In genomic region chr9:33721674-33722358, GRCh38 we compare ENCODE assay signal across 8 cellular contexts.
A peak's percentile ranks its signal among the peaks of the same experiment; 100 is the strongest.
DNase-seq lines count a peak whose midpoint lies in the region; ATAC-seq and TF ChIP-seq lines count a peak whose summit lies in the region.

No MANE protein-coding gene starts in this region.

- DNase-seq in Daoy (ENCODE audit: low read depth): peak; percentile 89
- DNase-seq in HCT116 (ENCODE audit: low read depth, low spot score): peak; percentile 81
- DNase-seq in NCI-H1417 (lab: John Stamatoyannopoulos, UW): peak; percentile 75 to 86 (median 82)
- peak; percentile 60 to 89 (median 83) for DNase-seq in T-cell
- DNase-seq in activated naive CD8-positive, alpha-beta T cell treated with anti-CD3 and anti-CD28 coated beads, Interleukin-2, amount 50 U/mL, for 24 hours: peak; percentile 91
- peak; percentile 83 for DNase-seq in left ventricle myocardium inferior
- DNase-seq in retina: peak; percentile 92
- DNase-seq in cortex of kidney (lab: John Stamatoyannopoulos, UW): no peak

- H3K4me1 Mint-ChIP-seq in T-cell: peaks cover 0 to 9% (median 3%) of the 10 kb centered on the region in 3 donors
- H3K4me1 Mint-ChIP-seq in activated naive CD8-positive, alpha-beta T cell treated with anti-CD3 and anti-CD28 coated beads, Interleukin-2, amount 50 U/mL, for 24 hours: no peaks in the 10 kb centered on the region

- POLR2A ChIA-PET in HCT116 (lab: Charles Lee) (interaction anchor here (1.5 kb wide), 1 partner anchor 98 kb away, joined by 6 read pairs; no protein-coding TSS in a partner anchor), T-cell (lab: Charles Lee) (no interaction called here)

- H3K4me2 ChIP-seq in HCT116 (ENCODE audit: low read length): 0 out of 2 replicates have a peak overlapping the region, but pooled peaks have one; percentile 17

- no peaks in the 10 kb centered on the region for H3K36me3 ChIP-seq in HCT116 (ENCODE audit: control insufficient read depth in 1 of 2, insufficient read depth in 2 of 2, low read length in 2 of 2)
- H3K36me3 ChIP-seq in left ventricle myocardium inferior: no peaks in the 10 kb centered on the region

- H3K27ac ChIP-seq in HCT116 (ENCODE audit: low read depth, low read length) (no peak overlapping the region), left ventricle myocardium inferior (replicated peaks) (no peak overlapping the region)

- H3K27ac Mint-ChIP-seq in T-cell: no peak overlapping the region
- no peak overlapping the region for H3K27ac Mint-ChIP-seq in activated naive CD8-positive, alpha-beta T cell treated with anti-CD3 and anti-CD28 coated beads, Interleukin-2, amount 50 U/mL, for 24 hours

- no peak overlapping the region for H3K9ac ChIP-seq in HCT116 (ENCODE audit: low read length)

- peak; percentile 100 for TF ChIP-seq RAD21 in HCT116 (IDR thresholded peaks at IDR 0.05; ENCODE audit: low read depth)

- H3K9me2 ChIP-seq in HCT116 (ENCODE audit: insufficient read depth): no peaks in the 10 kb centered on the region

- H3K79me2 ChIP-seq in HCT116 (ENCODE audit: insufficient read depth, low read length): no peaks in the 10 kb centered on the region

- intact Hi-C loops in HCT116 (cut with micrococcal nuclease): loop anchor here (1.0 to 5.0 kb wide), 4 partner anchors 98 to 493 kb away; partner anchors contain the start of gene AQP7
- intact Hi-C loops in left ventricle myocardium inferior (cut with micrococcal nuclease): loop anchor here (5.0 kb wide), 1 partner anchor 100 kb away; no protein-coding TSS in a partner anchor

- peaks cover 15 to 16% of the 10 kb centered on the region in 2 donors for H3K27me3 Mint-ChIP-seq in T-cell
- peaks cover 4% of the 10 kb centered on the region for H3K27me3 Mint-ChIP-seq in activated naive CD8-positive, alpha-beta T cell treated with anti-CD3 and anti-CD28 coated beads, Interleukin-2, amount 50 U/mL, for 24 hours

- RAD21 ChIA-PET in HCT116 (lab: Charles Lee; ENCODE audit: low non-redundant PET in 1 of 2, low total read pairs in 2 of 2, uncharacterized antibody in 2 of 2, unreplicated experiment in 2 of 2): interaction anchor here (0.6 to 2.9 kb wide), 4 partner anchors 92 to 404 kb away, joined by 3 to 27 read pairs (median 16); no protein-coding TSS in a partner anchor

- peak; percentile 95 to 100 (median 98) for TF ChIP-seq CTCF in HCT116 (IDR thresholded peaks at IDR 0.05 in 2 of 3, conservative IDR thresholded peaks at IDR 0.05 in 1 of 3; ENCODE audit: borderline replicate concordance in 1 of 3, insufficient read depth in 1 of 3, low read depth in 2 of 3, low read length in 2 of 3)
- TF ChIP-seq CTCF in left ventricle myocardium inferior (IDR thresholded peaks at IDR 0.05; ENCODE audit: borderline replicate concordance): peak; percentile 100

- no peaks in the 10 kb centered on the region for H3K36me3 Mint-ChIP-seq in T-cell
- H3K36me3 Mint-ChIP-seq in activated naive CD8-positive, alpha-beta T cell treated with anti-CD3 and anti-CD28 coated beads, Interleukin-2, amount 50 U/mL, for 24 hours (ENCODE audit: low read depth): no peaks in the 10 kb centered on the region

- no peaks in the 10 kb centered on the region for H4K20me1 ChIP-seq in HCT116 (ENCODE audit: insufficient read depth)

- peak overlapping the region; percentile 24 for H2AFZ ChIP-seq in HCT116 (ENCODE audit: low read depth, low read length, poor library complexity, severe bottlenecking)

- H3K4me1 ChIP-seq in HCT116 (ENCODE audit: control insufficient read depth in 1 of 2, insufficient read depth in 2 of 2, low read length in 2 of 2): peaks cover 0 to 5% of the 10 kb centered on the region in 2 experiments; a peak in 2 of 4 replicates
- H3K4me1 ChIP-seq in left ventricle myocardium inferior: peaks cover 3% of the 10 kb centered on the region

- H3K27me3 ChIP-seq in HCT116 (ENCODE audit: insufficient read depth, low read length): 0 out of 2 replicates have a peak, but pooled peaks cover 3% of the 10 kb centered on the region
- peaks cover 29% of the 10 kb centered on the region for H3K27me3 ChIP-seq in left ventricle myocardium inferior (ENCODE audit: low read depth)

- TF ChIP-seq POLR2A in HCT116 (IDR thresholded peaks at IDR 0.05; ENCODE audit: borderline replicate concordance, extremely low read depth, insufficient read depth, insufficient read length): no peak

- H3K9me3 Mint-ChIP-seq in T-cell: peaks cover 0 to 4% (median 0%) of the 10 kb centered on the region in 3 donors
- H3K9me3 Mint-ChIP-seq in activated naive CD8-positive, alpha-beta T cell treated with anti-CD3 and anti-CD28 coated beads, Interleukin-2, amount 50 U/mL, for 24 hours: no peaks in the 10 kb centered on the region

- CTCF ChIA-PET in HCT116 (lab: Charles Lee): interaction anchor here (0.8 to 8.4 kb wide), 9 partner anchors 16 to 346 kb away, joined by 3 to 190 read pairs (median 5); partner anchors contain the start of gene NOL6
- CTCF ChIA-PET in T-cell (lab: Charles Lee): interaction anchor here (0.6 to 5.4 kb wide), 8 partner anchors 94 to 500 kb away, joined by 3 to 84 read pairs (median 4); no protein-coding TSS in a partner anchor

- H3K9me3 ChIP-seq in HCT116 (ENCODE audit: control insufficient read depth in 1 of 2, insufficient read depth in 1 of 2, low read depth in 1 of 2, low read length in 2 of 2) (no peaks in the 10 kb centered on the region), left ventricle myocardium inferior (replicated peaks) (peaks cover 6% of the 10 kb centered on the region)

- ATAC-seq in HCT116 (peak; percentile 85), T-cell (replicated peaks in 1 of 4) (peak; percentile 71 to 82 (median 81))
- ATAC-seq in activated naive CD8-positive, alpha-beta T cell treated with anti-CD3 and anti-CD28 coated beads, Interleukin-2, amount 50 U/mL, for 24 hours: peak; percentile 75

- BruUV-seq in HCT116 (replicated peaks; lab: Mats Ljungman, UMichigan): no TSS peak

- H3K4me3 ChIP-seq in HCT116 (replicated peaks in 1 of 2; ENCODE audit: low read depth in 1 of 2, low read length in 2 of 2) (no peak overlapping the region), left ventricle myocardium inferior (no peak overlapping the region)

- H3K4me3 Mint-ChIP-seq in T-cell: no peak overlapping the region
- no peak overlapping the region for H3K4me3 Mint-ChIP-seq in activated naive CD8-positive, alpha-beta T cell treated with anti-CD3 and anti-CD28 coated beads, Interleukin-2, amount 50 U/mL, for 24 hours

TF ChIP-seq in HCT116, 20 proteins besides CTCF, POLR2A, EP300 and RAD21:
- TF ChIP-seq, protein P1, sequence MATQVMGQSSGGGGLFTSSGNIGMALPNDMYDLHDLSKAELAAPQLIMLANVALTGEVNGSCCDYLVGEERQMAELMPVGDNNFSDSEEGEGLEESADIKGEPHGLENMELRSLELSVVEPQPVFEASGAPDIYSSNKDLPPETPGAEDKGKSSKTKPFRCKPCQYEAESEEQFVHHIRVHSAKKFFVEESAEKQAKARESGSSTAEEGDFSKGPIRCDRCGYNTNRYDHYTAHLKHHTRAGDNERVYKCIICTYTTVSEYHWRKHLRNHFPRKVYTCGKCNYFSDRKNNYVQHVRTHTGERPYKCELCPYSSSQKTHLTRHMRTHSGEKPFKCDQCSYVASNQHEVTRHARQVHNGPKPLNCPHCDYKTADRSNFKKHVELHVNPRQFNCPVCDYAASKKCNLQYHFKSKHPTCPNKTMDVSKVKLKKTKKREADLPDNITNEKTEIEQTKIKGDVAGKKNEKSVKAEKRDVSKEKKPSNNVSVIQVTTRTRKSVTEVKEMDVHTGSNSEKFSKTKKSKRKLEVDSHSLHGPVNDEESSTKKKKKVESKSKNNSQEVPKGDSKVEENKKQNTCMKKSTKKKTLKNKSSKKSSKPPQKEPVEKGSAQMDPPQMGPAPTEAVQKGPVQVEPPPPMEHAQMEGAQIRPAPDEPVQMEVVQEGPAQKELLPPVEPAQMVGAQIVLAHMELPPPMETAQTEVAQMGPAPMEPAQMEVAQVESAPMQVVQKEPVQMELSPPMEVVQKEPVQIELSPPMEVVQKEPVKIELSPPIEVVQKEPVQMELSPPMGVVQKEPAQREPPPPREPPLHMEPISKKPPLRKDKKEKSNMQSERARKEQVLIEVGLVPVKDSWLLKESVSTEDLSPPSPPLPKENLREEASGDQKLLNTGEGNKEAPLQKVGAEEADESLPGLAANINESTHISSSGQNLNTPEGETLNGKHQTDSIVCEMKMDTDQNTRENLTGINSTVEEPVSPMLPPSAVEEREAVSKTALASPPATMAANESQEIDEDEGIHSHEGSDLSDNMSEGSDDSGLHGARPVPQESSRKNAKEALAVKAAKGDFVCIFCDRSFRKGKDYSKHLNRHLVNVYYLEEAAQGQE (IDR thresholded peaks at IDR 0.05; ENCODE audit: low read depth): no peak
- TF ChIP-seq ZNF274 (IDR thresholded peaks at IDR 0.05; ENCODE audit: low read depth, low read length) (no peak), ELF1 (IDR thresholded peaks at IDR 0.05; ENCODE audit: borderline replicate concordance, low read depth) (no peak), EZH2 (IDR thresholded peaks at IDR 0.05) (no peak), CBX3 (IDR thresholded peaks at IDR 0.05; ENCODE audit: low read depth) (peak; percentile 96), CEBPB (IDR thresholded peaks at IDR 0.05; ENCODE audit: low read depth) (no peak), EGR1 (IDR thresholded peaks at IDR 0.05; ENCODE audit: low read depth) (no peak), YY1 (IDR thresholded peaks at IDR 0.05; ENCODE audit: extremely low read depth, insufficient replicate concordance, low read depth, low read length) (peak; percentile 50), POLR2AphosphoS5 (IDR thresholded peaks at IDR 0.05; ENCODE audit: low read depth, low read length) (no peak), SIN3A (IDR thresholded peaks at IDR 0.05; ENCODE audit: low read depth) (no peak), FOSL1 (IDR thresholded peaks at IDR 0.05; ENCODE audit: low read depth) (no peak), ZFX (IDR thresholded peaks at IDR 0.05) (peak; percentile 77), ATF3 (IDR thresholded peaks at IDR 0.05) (no peak), SP1 (IDR thresholded peaks at IDR 0.05; ENCODE audit: low read depth) (no peak)
- TF ChIP-seq, protein P2, sequence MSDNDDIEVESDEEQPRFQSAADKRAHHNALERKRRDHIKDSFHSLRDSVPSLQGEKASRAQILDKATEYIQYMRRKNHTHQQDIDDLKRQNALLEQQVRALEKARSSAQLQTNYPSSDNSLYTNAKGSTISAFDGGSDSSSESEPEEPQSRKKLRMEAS (IDR thresholded peaks at IDR 0.05): peak; percentile 90
